In the genomic region with DNA sequence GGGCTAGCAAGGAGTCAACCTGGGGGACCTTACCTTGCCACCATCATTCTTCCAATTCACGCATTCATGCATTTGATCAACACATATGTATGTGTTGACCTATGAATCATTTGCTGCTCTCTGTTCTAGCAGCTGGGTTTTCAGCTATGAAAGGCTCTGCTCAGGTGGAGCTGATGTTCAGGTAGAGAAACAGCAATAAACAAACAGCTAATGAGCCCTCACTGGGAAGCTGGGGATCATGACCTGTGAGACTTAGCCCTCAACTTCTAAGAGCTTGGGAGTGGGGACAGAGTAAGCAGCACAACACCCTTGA, we compare ENCODE assay signal across 22 cellular contexts. TPM values are rescaled to one million over a fixed set of nuclear protein-coding genes. Genes with fewer than 3 reads are reported as not detected.
DNase-seq lines count a peak whose midpoint lies in the region; ATAC-seq, FAIRE-seq and TF ChIP-seq lines count a peak whose summit lies in the region.
"Had no signal": no experiment of that assay in that cellular context is flagged by ENCODE, and none has a peak within 500 bp of the region (broad histone marks: within the 10 kb centered on the region; RNA-seq: fewer than 3 reads in every experiment).

No MANE protein-coding gene starts in this region.

- H3K9me3 ChIP-seq in osteoblast (ENCODE audit: low read depth, low read length) (no peaks in the 10 kb centered on the region), thyroid gland (no peaks in the 10 kb centered on the region)
- H3K9me3 ChIP-seq in CD4-positive, alpha-beta memory T cell (ENCODE audit: control insufficient read depth in 1 of 2, low read length in 2 of 2): no peaks in the 10 kb centered on the region

- H3K4me1 ChIP-seq in GM23338 (ENCODE audit: insufficient read depth): 0 out of 2 replicates have a peak, but pooled peaks cover 7% of the 10 kb centered on the region
- no peaks in the 10 kb centered on the region for H3K4me1 ChIP-seq in osteoblast (ENCODE audit: insufficient read depth, low read length)
- no peaks in the 10 kb centered on the region for H3K4me1 ChIP-seq in thyroid gland
- no peaks in the 10 kb centered on the region for H3K4me1 ChIP-seq in CD4-positive, alpha-beta memory T cell (ENCODE audit: insufficient read depth, low read length)

- FAIRE-seq in GM12891 (lab: Jason Lieb, UNC): no peak
- FAIRE-seq: D721Med, GM19239 had no signal

- CTCF ChIA-PET in CD4-positive, alpha-beta memory T cell (lab: Charles Lee; ENCODE audit: partially characterized antibody): no interaction called here

- no peaks in the 10 kb centered on the region for H3K36me3 ChIP-seq in GM23338 (ENCODE audit: insufficient read depth)
- no peaks in the 10 kb centered on the region for H3K36me3 ChIP-seq in osteoblast (ENCODE audit: insufficient read depth, low read length)
- no peaks in the 10 kb centered on the region for H3K36me3 ChIP-seq in thyroid gland
- H3K36me3 ChIP-seq in CD4-positive, alpha-beta memory T cell (ENCODE audit: insufficient read depth, low read length): no peaks in the 10 kb centered on the region

- WGBS in thyroid gland, 2 donors: 81 to 88% methylated on average over 1 of the region's 1 CpG

- no peaks in the 10 kb centered on the region for H3F3A ChIP-seq in GM23338 (replicated peaks; ENCODE audit: low read depth)

- H3K4me2 ChIP-seq in GM23338: peak overlapping the region; percentile 78
- no peak overlapping the region for H3K4me2 ChIP-seq in osteoblast (ENCODE audit: insufficient read depth, low read length)

- H3K27me3 Mint-ChIP-seq in GM23338 (ENCODE audit: insufficient read depth, low read depth, poor library complexity) (peaks cover 60% of the 10 kb centered on the region), endothelial cell (ENCODE audit: unreplicated experiment) (peaks cover 19% of the 10 kb centered on the region), neural crest cell (ENCODE audit: low read depth) (peaks cover 55% of the 10 kb centered on the region)
- peaks cover 30 to 38% of the 10 kb centered on the region in 2 donors for H3K27me3 Mint-ChIP-seq in CD4-positive, alpha-beta memory T cell

- peaks cover 10% of the 10 kb centered on the region for H3K4me1 Mint-ChIP-seq in GM23338
- peaks cover 5% of the 10 kb centered on the region for H3K4me1 Mint-ChIP-seq in endothelial cell (ENCODE audit: unreplicated experiment)
- peaks cover 13% of the 10 kb centered on the region for H3K4me1 Mint-ChIP-seq in neural crest cell
- peaks cover 3 to 13% (median 11%) of the 10 kb centered on the region in 4 donors for H3K4me1 Mint-ChIP-seq in CD4-positive, alpha-beta memory T cell

- H3K27me3 ChIP-seq in GM23338 (ENCODE audit: insufficient read depth): peaks cover 75% of the 10 kb centered on the region
- H3K27me3 ChIP-seq in osteoblast (ENCODE audit: insufficient read depth, low read length): peaks cover 33% of the 10 kb centered on the region
- peaks cover 13% of the 10 kb centered on the region for H3K27me3 ChIP-seq in thyroid gland
- peaks cover 9% of the 10 kb centered on the region for H3K27me3 ChIP-seq in CD4-positive, alpha-beta memory T cell (ENCODE audit: insufficient read depth, low read length)

- H3K9me2 ChIP-seq in GM23338 (ENCODE audit: insufficient read depth): no peaks in the 10 kb centered on the region

- H3K36me3 Mint-ChIP-seq in GM23338 (ENCODE audit: low read depth) (peaks cover 4% of the 10 kb centered on the region; the same call in 2 of the 3 replicates), endothelial cell (ENCODE audit: low read depth, unreplicated experiment) (peaks cover 13% of the 10 kb centered on the region), neural crest cell (ENCODE audit: low read depth) (peaks cover 2% of the 10 kb centered on the region)
- H3K36me3 Mint-ChIP-seq in CD4-positive, alpha-beta memory T cell: peaks cover 3 to 4% of the 10 kb centered on the region in 2 donors
- H3K36me3 Mint-ChIP-seq: CD8-positive, alpha-beta T cell had no signal

- peaks cover 12% of the 10 kb centered on the region for H3K9me3 Mint-ChIP-seq in GM23338
- H3K9me3 Mint-ChIP-seq in endothelial cell (ENCODE audit: unreplicated experiment): peaks cover 9% of the 10 kb centered on the region
- peaks cover 9% of the 10 kb centered on the region for H3K9me3 Mint-ChIP-seq in neural crest cell
- H3K9me3 Mint-ChIP-seq in CD4-positive, alpha-beta memory T cell: peaks cover 2 to 17% (median 11%) of the 10 kb centered on the region in 8 donors

- intact Hi-C loops in thyroid gland (cut with DNase I): no loop called here
- intact Hi-C loops in CD4-positive, alpha-beta memory T cell (cut with micrococcal nuclease): no loop called here

- no peak overlapping the region for H2AFZ ChIP-seq in GM23338
- no peak overlapping the region for H2AFZ ChIP-seq in osteoblast (ENCODE audit: low read length)

- H3K4me3 Mint-ChIP-seq in GM23338: peak overlapping the region; percentile 49; the same call in 2 of the 3 replicates
- H3K4me3 Mint-ChIP-seq in endothelial cell (ENCODE audit: unreplicated experiment): no peak overlapping the region
- peak overlapping the region; percentile 23 for H3K4me3 Mint-ChIP-seq in neural crest cell
- peak overlapping the region in 3 of 8 donors; percentile 22 to 54 (median 48) for H3K4me3 Mint-ChIP-seq in CD4-positive, alpha-beta memory T cell
- H3K4me3 Mint-ChIP-seq: CD8-positive, alpha-beta T cell had no signal

- DNase-seq in GM23338 (ENCODE audit: low spot score) (no peak), endothelial cell (ENCODE audit: low spot score) (no peak), neural crest cell (ENCODE audit: low read depth, low spot score) (no peak), osteoblast (ENCODE audit: insufficient read length, low spot score, missing footprints) (peak; percentile 68), thyroid gland (no peak), GM12891 (ENCODE audit: insufficient read length, low spot score) (no peak)
- DNase-seq in CD4-positive, alpha-beta memory T cell: no peak
- DNase-seq in activated CD4-positive, alpha-beta T cell treated with anti-CD3 and anti-CD28 coated beads, Interleukin-2, amount 50 U/mL, for 4 hours: no peak
- DNase-seq: C1 segment of cervical spinal cord; CD8-positive, alpha-beta T cell; DMS 273 treated with DMSO at 0.1 percent for 48 hours; DMS79; EL; GOT3 had no signal

- no peak overlapping the region for H3K27ac Mint-ChIP-seq in GM23338
- H3K27ac Mint-ChIP-seq in endothelial cell (ENCODE audit: unreplicated experiment): peak overlapping the region; percentile 38
- no peak overlapping the region for H3K27ac Mint-ChIP-seq in neural crest cell (ENCODE audit: unreplicated experiment)
- no peak overlapping the region for H3K27ac Mint-ChIP-seq in CD4-positive, alpha-beta memory T cell
- H3K27ac Mint-ChIP-seq: CD8-positive, alpha-beta T cell had no signal

- H3K4me3 ChIP-seq in GM23338 (peak overlapping the region; percentile 49), osteoblast (ENCODE audit: insufficient read depth, low read length) (no peak overlapping the region), thyroid gland (replicated peaks in 1 of 3) (no peak overlapping the region)
- no peak overlapping the region for H3K4me3 ChIP-seq in CD4-positive, alpha-beta memory T cell (ENCODE audit: low read length in 2 of 2)

- no peak for TF ChIP-seq CTCF in GM23338 (conservative IDR thresholded peaks at IDR 0.05; ENCODE audit: low read depth in 2 of 2)
- no peak for TF ChIP-seq CTCF in endothelial cell (IDR thresholded peaks at IDR 0.05; ENCODE audit: unreplicated experiment)
- no peak for TF ChIP-seq CTCF in neural crest cell (conservative IDR thresholded peaks at IDR 0.05)
- TF ChIP-seq CTCF in osteoblast (IDR thresholded peaks at IDR 0.05; ENCODE audit: extremely low read depth, low read depth, low read length): no peak
- TF ChIP-seq CTCF in thyroid gland (IDR thresholded peaks at IDR 0.05): no peak

- H3K27ac ChIP-seq in GM23338 (ENCODE audit: low read depth): no peak overlapping the region
- no peak overlapping the region for H3K27ac ChIP-seq in osteoblast (ENCODE audit: low read depth, low read length)
- H3K27ac ChIP-seq in thyroid gland: no peak overlapping the region
- H3K27ac ChIP-seq in CD4-positive, alpha-beta memory T cell (ENCODE audit: low read depth, low read length): no peak overlapping the region

- H3K79me2 ChIP-seq in GM23338 (replicated peaks; ENCODE audit: insufficient read depth): no peaks in the 10 kb centered on the region
- no peaks in the 10 kb centered on the region for H3K79me2 ChIP-seq in osteoblast (ENCODE audit: insufficient read depth, low read length)

- TF ChIP-seq POLR2A in thyroid gland (IDR thresholded peaks at IDR 0.05): no peak
- TF ChIP-seq POLR2A in GM12891 (IDR thresholded peaks at IDR 0.05; ENCODE audit: low read depth, low read length): no peak

- ATAC-seq in GM23338: no peak
- ATAC-seq: CD8-positive, alpha-beta T cell; HCT116 had no signal

- H4K20me1 ChIP-seq in GM23338 (replicated peaks; ENCODE audit: insufficient read depth): no peaks in the 10 kb centered on the region
- H4K20me1 ChIP-seq in osteoblast (ENCODE audit: insufficient read depth, low read length): no peaks in the 10 kb centered on the region

- POLR2A ChIA-PET in CD4-positive, alpha-beta memory T cell (lab: Charles Lee; ENCODE audit: partially characterized antibody): no interaction called here

TF ChIP-seq in GM23338, 12 proteins besides CTCF, POLR2A, EP300 and RAD21 (continues in another document):
- peak; percentile 7 for TF ChIP-seq EZH2 (IDR thresholded peaks at IDR 0.05; ENCODE audit: low read depth, unreplicated experiment)

TF ChIP-seq in GM12891, 5 proteins besides CTCF, POLR2A, EP300 and RAD21:
- no peak for TF ChIP-seq TAF1 (IDR thresholded peaks at IDR 0.05; ENCODE audit: low read depth, low read length)
- no peak for TF ChIP-seq SPI1 (IDR thresholded peaks at IDR 0.05; ENCODE audit: low read depth, low read length)
- TF ChIP-seq PAX5 (IDR thresholded peaks at IDR 0.05; ENCODE audit: insufficient read depth, low read length, severe bottlenecking): no peak
- no peak for TF ChIP-seq POU2F2 (IDR thresholded peaks at IDR 0.05; ENCODE audit: low read depth, low read length)
- TF ChIP-seq POLR2AphosphoS5 (IDR thresholded peaks at IDR 0.05; ENCODE audit: low read depth, low read length): no peak

RNA-seq across cellular contexts. Expression of gene OTOP1, which starts 1.6 kb away (rescaled TPM):
- not detected in 2 replicates for total RNA-seq in GM23338 (2014; rRNA removed; shearing (Covaris generic))
- polyA plus RNA-seq in GM23338 (2016; fragmentation: Nextera tagmentation; extraction: Ambion mirVana): not detected in 2 replicates
- total RNA-seq in endothelial cell (ENCODE audit: unreplicated experiment) (not detected), neural crest cell (0.33 TPM in 1 of 2 replicates, not detected in the other), osteoblast (not detected in 2 replicates), thyroid gland (not detected)
- total RNA-seq in CD4-positive, alpha-beta memory T cell: not detected
- polyA plus RNA-seq in CD4-positive, alpha-beta memory T cell: not detected
- not detected for polyA plus RNA-seq in GM12891 (2012; ENCODE audit: low read depth, missing spikeins)
- total RNA-seq: A172; A673; CD8-positive, alpha-beta T cell; G401; H7 had no signal
- polyA plus RNA-seq: BJ had no signal

RNA-seq across cellular contexts. Expression of gene TMEM128, which starts 19.7 kb away (rescaled TPM):
- total RNA-seq in GM23338 (2014; rRNA removed; shearing (Covaris generic)): 22.7 and 24.5 TPM in 2 replicates
- polyA plus RNA-seq in GM23338 (2016; fragmentation: Nextera tagmentation; extraction: Ambion mirVana): 25.9 and 27.5 TPM in 2 replicates
- 19.8 TPM for total RNA-seq in endothelial cell (ENCODE audit: unreplicated experiment)
- 26.7 and 28.4 TPM in 2 replicates for total RNA-seq in neural crest cell
- total RNA-seq in osteoblast: 21.7 and 28.3 TPM in 2 replicates
- 10 to 100 TPM; 24.9 to 36.8 (median 33.5) TPM for total RNA-seq in thyroid gland
- total RNA-seq in CD4-positive, alpha-beta memory T cell: 10 to 100 TPM; 20.0 to 20.7 TPM
- polyA plus RNA-seq in CD4-positive, alpha-beta memory T cell: 10 to 100 TPM; 40.2 to 51.5 TPM
- polyA plus RNA-seq in GM12891 (2012; ENCODE audit: low read depth, missing spikeins): 18.2 TPM
